ENCODE assay signal across 21 cellular contexts in the genomic region with DNA sequence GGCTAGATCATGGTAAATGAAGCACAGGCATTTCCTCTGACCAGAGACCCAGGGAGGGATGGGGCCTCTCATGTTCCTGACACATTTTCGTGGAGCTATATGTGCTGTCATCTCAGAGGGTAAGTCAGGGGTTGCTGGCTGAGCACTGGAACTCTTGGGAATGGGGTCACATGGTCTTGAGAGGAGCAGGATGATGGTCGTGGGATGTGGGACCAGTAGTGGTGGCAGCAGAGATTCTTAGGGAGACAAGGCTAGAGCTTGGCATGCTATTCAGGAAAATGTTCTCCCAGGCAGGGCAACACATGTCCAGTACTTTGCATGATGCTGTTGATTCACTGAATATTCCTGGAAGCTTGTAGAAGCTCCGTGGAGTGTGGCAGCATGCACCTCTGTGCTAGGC.
"Had no signal": no experiment of that assay in that cellular context is flagged by ENCODE, and none has a peak within 500 bp of the region (broad histone marks: within the 10 kb centered on the region; RNA-seq: fewer than 3 reads in every experiment).

No MANE protein-coding gene starts in this region.

- H3K9ac ChIP-seq: KMS-11 had no signal

- H3K27me3 ChIP-seq: SJSA1 had no signal

- H3K9me3 ChIP-seq: SJSA1 had no signal

- H3K4me3 ChIP-seq: K562, SJSA1, SK-N-MC had no signal

- ATAC-seq: K562 had no signal

- H3K4me2 ChIP-seq: KMS-11 had no signal

- DNase-seq: Kasumi-1, MM.1S, NCI-H1092 treated with DMSO at 0.1 percent for 48 hours, NCI-H1436, NCI-H187, NCI-H2029, NCI-H2081 treated with DMSO at 0.1 percent for 48 hours, NCI-H2171, NCI-H226, NCI-H446, NCI-H510A, NCI-H524 treated with DMSO at 0.1 percent for 48 hours, NCI-H748 treated with DMSO at 0.1 percent for 48 hours, Right ventricle myocardium superior, RPMI8226, SIG-M5 had no signal

- H3K4me1 ChIP-seq: SJSA1 had no signal

- H3K36me3 ChIP-seq: SJSA1 had no signal

- H3K27ac ChIP-seq: HL-60, KMS-11, SJSA1, SK-N-MC had no signal
